Comparison of ENCODE assay signal across 1 cellular context in the genomic region with DNA sequence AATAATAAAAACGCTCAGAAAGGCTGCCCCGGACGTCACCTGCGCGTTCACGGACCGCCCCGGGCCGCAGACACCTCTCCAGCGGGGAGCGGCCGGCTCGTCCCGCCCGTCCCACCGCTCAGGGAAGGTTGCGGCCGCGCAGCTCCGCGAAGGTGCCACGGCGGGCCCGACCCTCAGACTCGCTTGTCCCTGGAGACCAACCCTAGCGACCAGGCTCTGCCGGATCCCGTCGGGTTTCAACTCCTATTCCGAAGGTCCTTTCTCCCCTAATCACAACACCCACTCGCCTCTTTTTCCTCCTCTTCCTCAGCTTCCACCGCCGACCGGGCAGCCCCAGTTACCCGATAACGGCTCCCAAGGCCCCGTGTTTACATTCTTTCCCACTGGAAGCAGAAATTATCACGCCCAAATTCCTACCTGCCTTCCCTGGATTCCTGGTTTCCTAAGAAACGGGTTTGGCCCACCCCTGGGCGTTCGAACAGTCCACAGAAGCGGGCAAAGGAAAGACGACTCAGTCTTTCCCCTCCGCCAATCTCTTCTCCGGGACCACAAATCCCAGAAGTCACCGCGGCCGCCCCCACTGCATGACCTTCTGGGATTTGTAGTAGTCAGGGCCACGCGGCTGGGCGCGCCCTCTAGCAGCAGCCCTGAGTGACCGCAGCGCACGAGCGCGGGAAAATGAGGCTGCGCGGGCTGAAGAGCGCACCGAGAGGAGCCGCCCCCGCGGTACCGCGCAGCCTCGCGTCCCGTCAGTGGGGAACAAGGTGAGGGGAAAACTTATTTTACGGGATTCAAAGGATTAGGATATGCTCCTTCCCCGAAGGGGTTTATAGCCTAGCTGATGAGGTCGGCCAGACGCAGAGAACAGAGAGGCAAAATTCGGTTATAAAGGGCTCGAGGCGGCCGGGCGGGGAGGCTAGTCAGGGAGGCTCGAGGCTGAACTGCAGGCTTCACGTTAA.
A peak's percentile ranks its signal among the peaks of the same experiment; 100 is the strongest.
TF ChIP-seq lines count a peak whose summit lies in the region.

A gene with protein sequence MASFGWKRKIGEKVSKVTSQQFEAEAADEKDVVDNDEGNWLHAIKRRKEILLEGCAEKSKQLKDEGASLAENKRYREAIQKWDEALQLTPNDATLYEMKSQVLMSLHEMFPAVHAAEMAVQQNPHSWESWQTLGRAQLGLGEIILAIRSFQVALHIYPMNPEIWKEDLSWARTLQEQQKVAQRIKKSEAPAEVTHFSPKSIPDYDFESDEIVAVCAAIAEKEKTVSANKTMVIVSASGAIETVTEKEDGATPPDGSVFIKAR (minus strand): TSS at position 555 of the 959 bp plus-strand sequence. CDS start 8,943 bp downstream, outside the sequence.

TF ChIP-seq in K562, 482 proteins besides CTCF, POLR2A, EP300 and RAD21 (continued from another document and continues in another):
- TF ChIP-seq, protein P1, sequence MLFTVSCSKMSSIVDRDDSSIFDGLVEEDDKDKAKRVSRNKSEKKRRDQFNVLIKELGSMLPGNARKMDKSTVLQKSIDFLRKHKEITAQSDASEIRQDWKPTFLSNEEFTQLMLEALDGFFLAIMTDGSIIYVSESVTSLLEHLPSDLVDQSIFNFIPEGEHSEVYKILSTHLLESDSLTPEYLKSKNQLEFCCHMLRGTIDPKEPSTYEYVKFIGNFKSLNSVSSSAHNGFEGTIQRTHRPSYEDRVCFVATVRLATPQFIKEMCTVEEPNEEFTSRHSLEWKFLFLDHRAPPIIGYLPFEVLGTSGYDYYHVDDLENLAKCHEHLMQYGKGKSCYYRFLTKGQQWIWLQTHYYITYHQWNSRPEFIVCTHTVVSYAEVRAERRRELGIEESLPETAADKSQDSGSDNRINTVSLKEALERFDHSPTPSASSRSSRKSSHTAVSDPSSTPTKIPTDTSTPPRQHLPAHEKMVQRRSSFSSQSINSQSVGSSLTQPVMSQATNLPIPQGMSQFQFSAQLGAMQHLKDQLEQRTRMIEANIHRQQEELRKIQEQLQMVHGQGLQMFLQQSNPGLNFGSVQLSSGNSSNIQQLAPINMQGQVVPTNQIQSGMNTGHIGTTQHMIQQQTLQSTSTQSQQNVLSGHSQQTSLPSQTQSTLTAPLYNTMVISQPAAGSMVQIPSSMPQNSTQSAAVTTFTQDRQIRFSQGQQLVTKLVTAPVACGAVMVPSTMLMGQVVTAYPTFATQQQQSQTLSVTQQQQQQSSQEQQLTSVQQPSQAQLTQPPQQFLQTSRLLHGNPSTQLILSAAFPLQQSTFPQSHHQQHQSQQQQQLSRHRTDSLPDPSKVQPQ (CRISPR knock-in tag; IDR thresholded peaks at IDR 0.05; ENCODE audit: borderline replicate concordance): no peak
- TF ChIP-seq, protein P2, sequence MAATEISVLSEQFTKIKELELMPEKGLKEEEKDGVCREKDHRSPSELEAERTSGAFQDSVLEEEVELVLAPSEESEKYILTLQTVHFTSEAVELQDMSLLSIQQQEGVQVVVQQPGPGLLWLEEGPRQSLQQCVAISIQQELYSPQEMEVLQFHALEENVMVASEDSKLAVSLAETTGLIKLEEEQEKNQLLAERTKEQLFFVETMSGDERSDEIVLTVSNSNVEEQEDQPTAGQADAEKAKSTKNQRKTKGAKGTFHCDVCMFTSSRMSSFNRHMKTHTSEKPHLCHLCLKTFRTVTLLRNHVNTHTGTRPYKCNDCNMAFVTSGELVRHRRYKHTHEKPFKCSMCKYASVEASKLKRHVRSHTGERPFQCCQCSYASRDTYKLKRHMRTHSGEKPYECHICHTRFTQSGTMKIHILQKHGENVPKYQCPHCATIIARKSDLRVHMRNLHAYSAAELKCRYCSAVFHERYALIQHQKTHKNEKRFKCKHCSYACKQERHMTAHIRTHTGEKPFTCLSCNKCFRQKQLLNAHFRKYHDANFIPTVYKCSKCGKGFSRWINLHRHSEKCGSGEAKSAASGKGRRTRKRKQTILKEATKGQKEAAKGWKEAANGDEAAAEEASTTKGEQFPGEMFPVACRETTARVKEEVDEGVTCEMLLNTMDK (IDR thresholded peaks at IDR 0.05; ENCODE audit: borderline replicate concordance, insufficient read depth, low read depth, low read length, poor library complexity, severe bottlenecking): peak; percentile 95
- TF ChIP-seq, protein P3, sequence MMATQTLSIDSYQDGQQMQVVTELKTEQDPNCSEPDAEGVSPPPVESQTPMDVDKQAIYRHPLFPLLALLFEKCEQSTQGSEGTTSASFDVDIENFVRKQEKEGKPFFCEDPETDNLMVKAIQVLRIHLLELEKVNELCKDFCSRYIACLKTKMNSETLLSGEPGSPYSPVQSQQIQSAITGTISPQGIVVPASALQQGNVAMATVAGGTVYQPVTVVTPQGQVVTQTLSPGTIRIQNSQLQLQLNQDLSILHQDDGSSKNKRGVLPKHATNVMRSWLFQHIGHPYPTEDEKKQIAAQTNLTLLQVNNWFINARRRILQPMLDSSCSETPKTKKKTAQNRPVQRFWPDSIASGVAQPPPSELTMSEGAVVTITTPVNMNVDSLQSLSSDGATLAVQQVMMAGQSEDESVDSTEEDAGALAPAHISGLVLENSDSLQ (IDR thresholded peaks at IDR 0.05): peak; percentile 76
- TF ChIP-seq, protein P4, sequence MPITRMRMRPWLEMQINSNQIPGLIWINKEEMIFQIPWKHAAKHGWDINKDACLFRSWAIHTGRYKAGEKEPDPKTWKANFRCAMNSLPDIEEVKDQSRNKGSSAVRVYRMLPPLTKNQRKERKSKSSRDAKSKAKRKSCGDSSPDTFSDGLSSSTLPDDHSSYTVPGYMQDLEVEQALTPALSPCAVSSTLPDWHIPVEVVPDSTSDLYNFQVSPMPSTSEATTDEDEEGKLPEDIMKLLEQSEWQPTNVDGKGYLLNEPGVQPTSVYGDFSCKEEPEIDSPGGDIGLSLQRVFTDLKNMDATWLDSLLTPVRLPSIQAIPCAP (CRISPR knock-in tag; IDR thresholded peaks at IDR 0.05; ENCODE audit: borderline replicate concordance): no peak
- TF ChIP-seq KDM2B (CRISPR knock-in tag; IDR thresholded peaks at IDR 0.05) (peak; percentile 96), RUNX1 (IDR thresholded peaks at IDR 0.05; ENCODE audit: low read depth) (no peak), ZFP30 (CRISPR knock-in tag; IDR thresholded peaks at IDR 0.05; ENCODE audit: borderline replicate concordance) (no peak), ZNF778 (CRISPR knock-in tag; IDR thresholded peaks at IDR 0.05) (no peak), SIRT6 (IDR thresholded peaks at IDR 0.05; ENCODE audit: low read depth, low read length) (no peak), NELFE (IDR thresholded peaks at IDR 0.05; ENCODE audit: insufficient read depth, insufficient read length) (no peak), TAF9B (IDR thresholded peaks at IDR 0.05; ENCODE audit: partially characterized antibody) (no peak), TCF7L2 (IDR thresholded peaks at IDR 0.05; ENCODE audit: low read depth, low read length) (0 out of 2 replicates have a peak, but pooled peaks have one; percentile 10), TBP (optimal IDR thresholded peaks at IDR 0.05; ENCODE audit: low read depth, low read length) (peak; percentile 69), ZNF75A (CRISPR knock-in tag; IDR thresholded peaks at IDR 0.05) (no peak), ATF7 (IDR thresholded peaks at IDR 0.05) (peak; percentile 83), ESRRA (IDR thresholded peaks at IDR 0.05; ENCODE audit: borderline replicate concordance, low read depth) (peak; percentile 96; the same call in 1 of the 2 replicates), RBBP5 (IDR thresholded peaks at IDR 0.05; ENCODE audit: borderline replicate concordance, insufficient read depth, low read length, poor library complexity, severe bottlenecking) (peak; percentile 86), FOXP1 (CRISPR knock-in tag; IDR thresholded peaks at IDR 0.05) (peak; percentile 94; the same call in 1 of the 2 replicates), TOE1 (IDR thresholded peaks at IDR 0.05; ENCODE audit: borderline replicate concordance) (0 out of 2 replicates have a peak, but pooled peaks have one; percentile 16), TOE1 (CRISPR knock-in tag; IDR thresholded peaks at IDR 0.05; ENCODE audit: borderline replicate concordance, low read depth) (peak; percentile 73; the same call in 1 of the 2 replicates), ZNF764 (CRISPR knock-in tag; IDR thresholded peaks at IDR 0.05; ENCODE audit: low read depth) (no peak), TFAM (CRISPR knock-in tag; conservative IDR thresholded peaks at IDR 0.05) (no peak), ZNF589 (CRISPR knock-in tag; IDR thresholded peaks at IDR 0.05; ENCODE audit: low read depth) (no peak), CHD2 (IDR thresholded peaks at IDR 0.05; ENCODE audit: low read depth, low read length) (peak; percentile 32), SMARCA5 (IDR thresholded peaks at IDR 0.05) (peak; percentile 81), BCOR (IDR thresholded peaks at IDR 0.05) (peak; percentile 94), ZNF586 (CRISPR knock-in tag; conservative IDR thresholded peaks at IDR 0.05) (no peak)
- TF ChIP-seq, protein P5, sequence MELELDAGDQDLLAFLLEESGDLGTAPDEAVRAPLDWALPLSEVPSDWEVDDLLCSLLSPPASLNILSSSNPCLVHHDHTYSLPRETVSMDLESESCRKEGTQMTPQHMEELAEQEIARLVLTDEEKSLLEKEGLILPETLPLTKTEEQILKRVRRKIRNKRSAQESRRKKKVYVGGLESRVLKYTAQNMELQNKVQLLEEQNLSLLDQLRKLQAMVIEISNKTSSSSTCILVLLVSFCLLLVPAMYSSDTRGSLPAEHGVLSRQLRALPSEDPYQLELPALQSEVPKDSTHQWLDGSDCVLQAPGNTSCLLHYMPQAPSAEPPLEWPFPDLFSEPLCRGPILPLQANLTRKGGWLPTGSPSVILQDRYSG (tag; conservative IDR thresholded peaks at IDR 0.05; ENCODE audit: low read depth): peak; percentile 86; the same call in 1 of the 2 replicates
- TF ChIP-seq, protein P6, sequence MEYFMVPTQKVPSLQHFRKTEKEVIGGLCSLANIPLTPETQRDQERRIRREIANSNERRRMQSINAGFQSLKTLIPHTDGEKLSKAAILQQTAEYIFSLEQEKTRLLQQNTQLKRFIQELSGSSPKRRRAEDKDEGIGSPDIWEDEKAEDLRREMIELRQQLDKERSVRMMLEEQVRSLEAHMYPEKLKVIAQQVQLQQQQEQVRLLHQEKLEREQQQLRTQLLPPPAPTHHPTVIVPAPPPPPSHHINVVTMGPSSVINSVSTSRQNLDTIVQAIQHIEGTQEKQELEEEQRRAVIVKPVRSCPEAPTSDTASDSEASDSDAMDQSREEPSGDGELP (CRISPR knock-in tag; IDR thresholded peaks at IDR 0.05; ENCODE audit: borderline replicate concordance): peak; percentile 93
- TF ChIP-seq, protein P7, sequence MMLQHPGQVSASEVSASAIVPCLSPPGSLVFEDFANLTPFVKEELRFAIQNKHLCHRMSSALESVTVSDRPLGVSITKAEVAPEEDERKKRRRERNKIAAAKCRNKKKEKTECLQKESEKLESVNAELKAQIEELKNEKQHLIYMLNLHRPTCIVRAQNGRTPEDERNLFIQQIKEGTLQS (IDR thresholded peaks at IDR 0.05): peak; percentile 30; the same call in 1 of the 2 replicates
- TF ChIP-seq, protein P7 (CRISPR knock-in tag; conservative IDR thresholded peaks at IDR 0.05): peak; percentile 84
- TF ChIP-seq, protein P8, sequence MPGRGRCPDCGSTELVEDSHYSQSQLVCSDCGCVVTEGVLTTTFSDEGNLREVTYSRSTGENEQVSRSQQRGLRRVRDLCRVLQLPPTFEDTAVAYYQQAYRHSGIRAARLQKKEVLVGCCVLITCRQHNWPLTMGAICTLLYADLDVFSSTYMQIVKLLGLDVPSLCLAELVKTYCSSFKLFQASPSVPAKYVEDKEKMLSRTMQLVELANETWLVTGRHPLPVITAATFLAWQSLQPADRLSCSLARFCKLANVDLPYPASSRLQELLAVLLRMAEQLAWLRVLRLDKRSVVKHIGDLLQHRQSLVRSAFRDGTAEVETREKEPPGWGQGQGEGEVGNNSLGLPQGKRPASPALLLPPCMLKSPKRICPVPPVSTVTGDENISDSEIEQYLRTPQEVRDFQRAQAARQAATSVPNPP (IDR thresholded peaks at IDR 0.05; ENCODE audit: borderline replicate concordance, insufficient read depth, insufficient read length): no peak
- TF ChIP-seq, protein P9, sequence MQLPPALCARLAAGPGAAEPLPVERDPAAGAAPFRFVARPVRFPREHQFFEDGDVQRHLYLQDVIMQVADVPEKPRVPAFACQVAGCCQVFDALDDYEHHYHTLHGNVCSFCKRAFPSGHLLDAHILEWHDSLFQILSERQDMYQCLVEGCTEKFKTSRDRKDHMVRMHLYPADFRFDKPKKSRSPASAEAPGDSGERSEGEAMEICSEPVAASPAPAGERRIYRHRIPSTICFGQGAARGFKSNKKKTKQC (CRISPR knock-in tag; IDR thresholded peaks at IDR 0.05): peak; percentile 96
- TF ChIP-seq, protein P10, sequence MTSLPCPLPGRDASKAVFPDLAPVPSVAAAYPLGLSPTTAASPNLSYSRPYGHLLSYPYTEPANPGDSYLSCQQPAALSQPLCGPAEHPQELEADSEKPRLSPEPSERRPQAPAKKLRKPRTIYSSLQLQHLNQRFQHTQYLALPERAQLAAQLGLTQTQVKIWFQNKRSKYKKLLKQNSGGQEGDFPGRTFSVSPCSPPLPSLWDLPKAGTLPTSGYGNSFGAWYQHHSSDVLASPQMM (CRISPR knock-in tag; IDR thresholded peaks at IDR 0.05): no peak
- TF ChIP-seq, protein P11, sequence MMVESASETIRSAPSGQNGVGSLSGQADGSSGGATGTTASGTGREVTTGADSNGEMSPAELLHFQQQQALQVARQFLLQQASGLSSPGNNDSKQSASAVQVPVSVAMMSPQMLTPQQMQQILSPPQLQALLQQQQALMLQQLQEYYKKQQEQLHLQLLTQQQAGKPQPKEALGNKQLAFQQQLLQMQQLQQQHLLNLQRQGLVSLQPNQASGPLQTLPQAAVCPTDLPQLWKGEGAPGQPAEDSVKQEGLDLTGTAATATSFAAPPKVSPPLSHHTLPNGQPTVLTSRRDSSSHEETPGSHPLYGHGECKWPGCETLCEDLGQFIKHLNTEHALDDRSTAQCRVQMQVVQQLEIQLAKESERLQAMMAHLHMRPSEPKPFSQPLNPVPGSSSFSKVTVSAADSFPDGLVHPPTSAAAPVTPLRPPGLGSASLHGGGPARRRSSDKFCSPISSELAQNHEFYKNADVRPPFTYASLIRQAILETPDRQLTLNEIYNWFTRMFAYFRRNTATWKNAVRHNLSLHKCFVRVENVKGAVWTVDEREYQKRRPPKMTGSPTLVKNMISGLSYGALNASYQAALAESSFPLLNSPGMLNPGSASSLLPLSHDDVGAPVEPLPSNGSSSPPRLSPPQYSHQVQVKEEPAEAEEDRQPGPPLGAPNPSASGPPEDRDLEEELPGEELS (CRISPR knock-in tag; IDR thresholded peaks at IDR 0.05; ENCODE audit: borderline replicate concordance): no peak
- TF ChIP-seq, protein P12, sequence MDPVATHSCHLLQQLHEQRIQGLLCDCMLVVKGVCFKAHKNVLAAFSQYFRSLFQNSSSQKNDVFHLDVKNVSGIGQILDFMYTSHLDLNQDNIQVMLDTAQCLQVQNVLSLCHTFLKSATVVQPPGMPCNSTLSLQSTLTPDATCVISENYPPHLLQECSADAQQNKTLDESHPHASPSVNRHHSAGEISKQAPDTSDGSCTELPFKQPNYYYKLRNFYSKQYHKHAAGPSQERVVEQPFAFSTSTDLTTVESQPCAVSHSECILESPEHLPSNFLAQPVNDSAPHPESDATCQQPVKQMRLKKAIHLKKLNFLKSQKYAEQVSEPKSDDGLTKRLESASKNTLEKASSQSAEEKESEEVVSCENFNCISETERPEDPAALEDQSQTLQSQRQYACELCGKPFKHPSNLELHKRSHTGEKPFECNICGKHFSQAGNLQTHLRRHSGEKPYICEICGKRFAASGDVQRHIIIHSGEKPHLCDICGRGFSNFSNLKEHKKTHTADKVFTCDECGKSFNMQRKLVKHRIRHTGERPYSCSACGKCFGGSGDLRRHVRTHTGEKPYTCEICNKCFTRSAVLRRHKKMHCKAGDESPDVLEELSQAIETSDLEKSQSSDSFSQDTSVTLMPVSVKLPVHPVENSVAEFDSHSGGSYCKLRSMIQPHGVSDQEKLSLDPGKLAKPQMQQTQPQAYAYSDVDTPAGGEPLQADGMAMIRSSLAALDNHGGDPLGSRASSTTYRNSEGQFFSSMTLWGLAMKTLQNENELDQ (CRISPR knock-in tag; IDR thresholded peaks at IDR 0.05; ENCODE audit: borderline replicate concordance): 0 out of 2 replicates have a peak, but pooled peaks have one; percentile 22
